In the genomic region with DNA sequence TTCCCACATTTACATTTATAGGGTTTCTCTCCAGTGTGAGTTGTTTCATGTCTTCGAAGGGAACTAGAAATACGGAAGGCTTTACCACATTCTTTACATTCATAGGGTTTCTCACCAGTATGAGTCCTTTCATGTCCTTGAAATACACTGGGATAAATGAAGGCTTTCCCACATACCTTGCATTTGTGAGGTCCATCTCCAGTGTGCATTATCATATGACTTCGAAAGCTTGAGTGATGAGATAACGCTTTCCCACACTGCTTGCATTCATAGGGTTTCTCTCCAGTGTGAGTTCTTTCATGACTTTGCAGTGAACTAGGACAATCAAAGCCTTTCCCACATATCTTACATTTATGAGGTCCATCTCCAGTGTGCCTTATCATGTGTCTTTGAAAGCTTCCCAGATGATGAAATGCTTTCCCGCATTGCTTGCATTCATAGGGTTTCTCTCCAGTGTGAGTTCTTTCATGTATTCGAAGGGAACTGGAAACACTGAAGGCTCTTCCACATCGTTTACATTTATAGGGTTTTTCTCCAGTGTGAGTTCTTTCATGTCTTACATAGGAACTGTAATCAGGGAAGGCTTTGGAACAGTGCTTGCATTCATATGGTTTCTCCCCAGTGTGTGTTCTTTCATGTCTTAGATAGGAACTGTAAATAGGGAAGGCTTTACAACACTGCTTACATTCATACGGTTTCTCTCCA, we compare ENCODE assay signal across 20 cellular contexts. TPM values are rescaled to one million over a fixed set of nuclear protein-coding genes. Genes with fewer than 3 reads are reported as not detected.
DNase-seq lines count a peak whose midpoint lies in the region; ATAC-seq, FAIRE-seq and TF ChIP-seq lines count a peak whose summit lies in the region.
"Had no signal": no experiment of that assay in that cellular context is flagged by ENCODE, and none has a peak within 500 bp of the region (broad histone marks: within the 10 kb centered on the region; RNA-seq: fewer than 3 reads in every experiment).

No MANE protein-coding gene starts in this region.

- intact Hi-C loops in GM12878 (cut with micrococcal nuclease; ENCODE audit: unreplicated experiment) = no loop called here

- H3K9me3 ChIP-seq in GM12878 (replicated peaks; ENCODE audit: control insufficient read depth, insufficient read depth, low read length) = peaks cover 26% of the 10 kb centered on the region

- no peak for TF ChIP-seq RAD21 in GM12878 (IDR thresholded peaks at IDR 0.05; ENCODE audit: insufficient read depth, low read depth, low read length)

- H3K9ac ChIP-seq in GM12878 (ENCODE audit: control insufficient read depth, insufficient read depth, low read length) (no peak overlapping the region), mesendoderm (ENCODE audit: low read length) (no peak overlapping the region)
- H3K9ac ChIP-seq: GM23248 had no signal

- H4K5ac ChIP-seq in mesendoderm (ENCODE audit: low read length) = no peak overlapping the region

- no peak overlapping the region for H2BK5ac ChIP-seq in mesendoderm (ENCODE audit: low read length)

- DNase-seq in GM23338 (ENCODE audit: low spot score) (peak; percentile 4), GM12878 (ENCODE audit: low read depth, low spot score) (no peak), mesendoderm (no peak), dermis blood vessel endothelial cell (no peak), NAMALWA (ENCODE audit: low spot score) (no peak)
- DNase-seq: Calu3; CD8-positive, alpha-beta T cell; GF-D8; KBM-7; NCI-H1417; NCI-H187; NCI-H2227 treated with DMSO at 0.1 percent for 48 hours; NCI-H524; PC-9; SIG-M5 had no signal

- CTCF ChIA-PET in GM12878 (lab: Yijun Ruan, JAX) = no interaction called here

- no peaks in the 10 kb centered on the region for H3K27me3 Mint-ChIP-seq in GM23338 (ENCODE audit: insufficient read depth, low read depth, poor library complexity)

- H2AFZ ChIP-seq in GM23338 = no peak overlapping the region
- H2AFZ ChIP-seq in GM12878 (ENCODE audit: control insufficient read depth, low read depth, low read length) = no peak overlapping the region
- H2AFZ ChIP-seq: GM23248, PC-9 had no signal

- RAD21 ChIA-PET in GM12878 (lab: Charles Lee; ENCODE audit: unreplicated experiment) = no interaction called here

- H3K27ac Mint-ChIP-seq in GM23338 = no peak overlapping the region
- H3K27ac Mint-ChIP-seq: CD8-positive, alpha-beta T cell had no signal

- ATAC-seq in GM23338 (no peak), GM12878 (no peak), HG03469 (IDR thresholded peaks at IDR 0.05; ENCODE audit: unreplicated experiment) (no peak)
- ATAC-seq: A549; CD8-positive, alpha-beta T cell; SK-N-SH treated with all-trans-retinoic acid at 6 μM for 48 hours had no signal

- no peak overlapping the region for H3K56ac ChIP-seq in mesendoderm (ENCODE audit: low read length)

- SMC1A ChIA-PET in GM12878 (lab: Charles Lee; ENCODE audit: uncharacterized antibody, unreplicated experiment) = no interaction called here

- no peaks in the 10 kb centered on the region for H3F3A ChIP-seq in GM23338 (replicated peaks; ENCODE audit: low read depth)

- TF ChIP-seq POLR2A in GM12878 (IDR thresholded peaks at IDR 0.05; ENCODE audit: low read depth, low read length) = no peak

- no peaks in the 10 kb centered on the region for H3K9me2 ChIP-seq in GM23338 (ENCODE audit: insufficient read depth)

- no peak overlapping the region for H3K4ac ChIP-seq in mesendoderm (ENCODE audit: low read depth, low read length)

- peaks cover 65% of the 10 kb centered on the region for H3K36me3 Mint-ChIP-seq in GM23338 (ENCODE audit: low read depth)

- H3K36me3 ChIP-seq in GM23338 (ENCODE audit: insufficient read depth) (peaks cover 35% of the 10 kb centered on the region), GM12878 (ENCODE audit: control insufficient read depth in 2 of 2, insufficient read depth in 2 of 2, low read length in 1 of 2) (no peaks in the 10 kb centered on the region), mesendoderm (ENCODE audit: control insufficient read depth, insufficient read depth, low read length) (peaks cover 2% of the 10 kb centered on the region)

- H3K4me1 Mint-ChIP-seq in GM23338 = no peaks in the 10 kb centered on the region

- 83% methylated on average over 8 of the region's 8 CpGs for WGBS in GM12878 (ENCODE audit: insufficient coverage, insufficient replicate concordance, low lambda C conversion rate, missing lambda C conversion rate)
- no CpG with 5 or more reads among the region's 8 CpGs for WGBS in mesendoderm (ENCODE audit: extremely low coverage, insufficient coverage, low lambda C conversion rate)

- no peak for TF ChIP-seq CTCF in GM23338 (conservative IDR thresholded peaks at IDR 0.05; ENCODE audit: low read depth in 2 of 2)
- no peak for TF ChIP-seq CTCF in GM12878 (IDR thresholded peaks at IDR 0.05 in 2 of 3, conservative IDR thresholded peaks at IDR 0.05 in 1 of 3; ENCODE audit: control insufficient read depth in 2 of 3, extremely low read depth in 1 of 3, insufficient read depth in 1 of 3, low read depth in 3 of 3, low read length in 3 of 3)

- no peak overlapping the region for H3K4me3 Mint-ChIP-seq in GM23338
- H3K4me3 Mint-ChIP-seq: CD8-positive, alpha-beta T cell had no signal

- H3K4me3 ChIP-seq in GM23338 = no peak overlapping the region; the same call in 1 of the 2 replicates
- no peak overlapping the region for H3K4me3 ChIP-seq in GM12878
- peak overlapping the region; percentile 0 for H3K4me3 ChIP-seq in mesendoderm (ENCODE audit: low read length)
- H3K4me3 ChIP-seq: A549, GM23248, PC-9 had no signal

- in situ Hi-C loops in GM12878 (cut with MboI) = no loop called here

- no peak overlapping the region for H4K8ac ChIP-seq in mesendoderm (ENCODE audit: low read depth, low read length)

- H2AK5ac ChIP-seq in mesendoderm (ENCODE audit: low read length) = no peak overlapping the region

- no peaks in the 10 kb centered on the region for H3K27me3 ChIP-seq in GM23338 (ENCODE audit: insufficient read depth)
- H3K27me3 ChIP-seq in GM12878 (replicated peaks in 1 of 2; ENCODE audit: control insufficient read depth in 2 of 2, insufficient read depth in 2 of 2, low read length in 1 of 2) = no peaks in the 10 kb centered on the region
- no peaks in the 10 kb centered on the region for H3K27me3 ChIP-seq in mesendoderm (ENCODE audit: insufficient read depth, low read length, poor library complexity)

- H3K79me2 ChIP-seq in GM23338 (replicated peaks; ENCODE audit: insufficient read depth) (no peaks in the 10 kb centered on the region; the same call in 1 of the 2 replicates), GM12878 (ENCODE audit: control insufficient read depth, insufficient read depth, low read length) (no peaks in the 10 kb centered on the region), mesendoderm (ENCODE audit: control insufficient read depth, insufficient read depth, low read length) (no peaks in the 10 kb centered on the region)

- H2BK15ac ChIP-seq in mesendoderm (replicated peaks; ENCODE audit: low read depth) = no peak overlapping the region

- no peak for FAIRE-seq in GM12878 (lab: Jason Lieb, UNC)
- FAIRE-seq: A549 had no signal

- no peak overlapping the region for H3K23ac ChIP-seq in mesendoderm (ENCODE audit: low read length)

- no peaks in the 10 kb centered on the region for H4K20me1 ChIP-seq in GM23338 (replicated peaks; ENCODE audit: insufficient read depth)
- no peaks in the 10 kb centered on the region for H4K20me1 ChIP-seq in GM12878 (ENCODE audit: control insufficient read depth, insufficient read depth)

- no peak for TF ChIP-seq EP300 in GM12878 (IDR thresholded peaks at IDR 0.05; ENCODE audit: borderline replicate concordance in 1 of 2, control insufficient read depth in 1 of 2, low read depth in 2 of 2, low read length in 2 of 2)

- no TSS peak for BruUV-seq in GM12878 (replicated peaks; lab: Mats Ljungman, UMichigan)

- POLR2A ChIA-PET in GM12878 (lab: Charles Lee) = no interaction called here

- H3K4me2 ChIP-seq in GM23338 (no peak overlapping the region), GM12878 (ENCODE audit: control insufficient read depth, insufficient read depth) (no peak overlapping the region), mesendoderm (ENCODE audit: low read length) (no peak overlapping the region)
- H3K4me2 ChIP-seq: A549, PC-9 had no signal

- H3K27ac ChIP-seq in GM23338 (ENCODE audit: low read depth) (no peak overlapping the region), GM12878 (ENCODE audit: control insufficient read depth, insufficient read depth) (no peak overlapping the region), mesendoderm (ENCODE audit: low read depth, low read length) (no peak overlapping the region)
- H3K27ac ChIP-seq: A549, GM23248, PC-9, RWPE1 had no signal

- H2BK120ac ChIP-seq in mesendoderm (ENCODE audit: low read depth, low read length) = no peak overlapping the region

- H3K18ac ChIP-seq in mesendoderm (ENCODE audit: low read length) = no peak overlapping the region

- H3K4me1 ChIP-seq in GM23338 (ENCODE audit: insufficient read depth) (no peaks in the 10 kb centered on the region), GM12878 (ENCODE audit: control insufficient read depth, insufficient read depth, low read length) (no peaks in the 10 kb centered on the region), mesendoderm (ENCODE audit: control insufficient read depth, low read depth, low read length) (no peaks in the 10 kb centered on the region)
- H3K4me1 ChIP-seq: A549 had no signal

- H3K79me1 ChIP-seq in mesendoderm (ENCODE audit: low read length) = no peaks in the 10 kb centered on the region

- peaks cover 93% of the 10 kb centered on the region for H3K9me3 Mint-ChIP-seq in GM23338

RNA-seq across cellular contexts. Expression of gene ZNF442, which starts 15.1 kb away (rescaled TPM):
- total RNA-seq in GM23338 (2014; rRNA removed; shearing (Covaris generic)) = 1.0 and 3.6 TPM in 2 replicates
- polyA plus RNA-seq in GM23338 (2016; fragmentation: Nextera tagmentation; extraction: Ambion mirVana) = 0.71 and 1.2 TPM in 2 replicates
- 0.86 and 0.98 TPM in 2 replicates for total RNA-seq in GM12878 (2013; cell fraction: nucleolus; rRNA removed)
- 0.11 and 0.23 TPM in 2 replicates for total RNA-seq in GM12878 (2014; rRNA removed)
- 0.41 and 0.45 TPM in 2 replicates for total RNA-seq in GM12878 (2014; rRNA removed; fragmentation: Illumina TruSeq; extraction: Trizol)
- 0.15 and 0.58 TPM in 2 replicates for total RNA-seq in GM12878 (2021)
- 0.83 TPM for polyA plus RNA-seq in GM12878 (2011; ENCODE audit: low read depth)
- polyA plus RNA-seq in GM12878 (2011; rRNA removed) = 0.26 and 0.69 TPM in 2 replicates
- polyA plus RNA-seq in GM12878 (2011; cell fraction: cytosol; rRNA removed) = 0.07 and 0.15 TPM in 2 replicates
- 0.15 and 0.28 TPM in 2 replicates for polyA plus RNA-seq in GM12878 (2011; cell fraction: nucleus; rRNA removed)
- polyA plus RNA-seq in GM12878 (2012) = 1.5 and 2.0 TPM in 2 replicates
- polyA plus RNA-seq in GM12878 (2014; fragmentation: Illumina TruSeq; extraction: Trizol) = 0.10 and 0.65 TPM in 2 replicates
- under 1 TPM in 1 of 2 experiments, not detected in 1; 0.05 TPM for polyA plus RNA-seq in GM12878 (2014; fragmentation: Nextera tagmentation; extraction: Ambion mirVana)
- 0.10 and 0.13 TPM in 2 replicates for polyA plus RNA-seq in GM12878 (2014; rRNA removed)
- under 1 TPM; 0.24 to 0.64 TPM for polyA plus RNA-seq in GM12878 (2016; fragmentation: Nextera tagmentation; extraction: Ambion mirVana)
- polyA minus RNA-seq in GM12878 (2011; rRNA and poly(A)+ RNA removed) = 0.21 and 0.22 TPM in 2 replicates
- polyA minus RNA-seq in GM12878 (2011; cell fraction: cytosol; rRNA and poly(A)+ RNA removed) = not detected in 2 replicates
- 0.12 and 0.19 TPM in 2 replicates for polyA minus RNA-seq in GM12878 (2011; cell fraction: nucleus; rRNA and poly(A)+ RNA removed)
- polyA plus RNA-seq in mesendoderm (2013, experiment 1 of 2) = 0.46 TPM
- polyA plus RNA-seq in mesendoderm (2013, experiment 2 of 2) = 0.43 TPM
- 2.7 and 4.3 TPM in 2 replicates for total RNA-seq in dermis blood vessel endothelial cell
- total RNA-seq: PC-9 had no signal
- polyA plus RNA-seq: A549 had no signal

RNA-seq across cellular contexts. Expression of gene ZNF563, which starts 16.9 kb away (rescaled TPM):
- 3.2 and 4.5 TPM in 2 replicates for total RNA-seq in GM23338 (2014; rRNA removed; shearing (Covaris generic))
- polyA plus RNA-seq in GM23338 (2016; fragmentation: Nextera tagmentation; extraction: Ambion mirVana) = 2.9 and 3.1 TPM in 2 replicates
- 28.0 and 29.6 TPM in 2 replicates for total RNA-seq in GM12878 (2013; cell fraction: nucleolus; rRNA removed)
- total RNA-seq in GM12878 (2014; rRNA removed) = 1.8 and 2.7 TPM in 2 replicates
- total RNA-seq in GM12878 (2014; rRNA removed; fragmentation: Illumina TruSeq; extraction: Trizol) = 4.4 TPM in 2 replicates
- 2.8 and 3.7 TPM in 2 replicates for total RNA-seq in GM12878 (2021)
- polyA plus RNA-seq in GM12878 (2011; ENCODE audit: low read depth) = 2.0 TPM
- polyA plus RNA-seq in GM12878 (2011; rRNA removed) = 6.4 and 11.4 TPM in 2 replicates
- polyA plus RNA-seq in GM12878 (2011; cell fraction: cytosol; rRNA removed) = 3.0 and 3.7 TPM in 2 replicates
- 3.8 and 4.6 TPM in 2 replicates for polyA plus RNA-seq in GM12878 (2011; cell fraction: nucleus; rRNA removed)
- 2.0 and 4.1 TPM in 2 replicates for polyA plus RNA-seq in GM12878 (2012)
- 2.8 and 3.8 TPM in 2 replicates for polyA plus RNA-seq in GM12878 (2014; fragmentation: Illumina TruSeq; extraction: Trizol)
- polyA plus RNA-seq in GM12878 (2014; fragmentation: Nextera tagmentation; extraction: Ambion mirVana) = 1 to 10 TPM; 1.7 to 2.5 TPM
- polyA plus RNA-seq in GM12878 (2014; rRNA removed) = 2.7 and 2.8 TPM in 2 replicates
- 1 to 10 TPM; 4.8 to 5.5 TPM for polyA plus RNA-seq in GM12878 (2016; fragmentation: Nextera tagmentation; extraction: Ambion mirVana)
- polyA minus RNA-seq in GM12878 (2011; rRNA and poly(A)+ RNA removed) = 4.5 and 5.2 TPM in 2 replicates
- polyA minus RNA-seq in GM12878 (2011; cell fraction: cytosol; rRNA and poly(A)+ RNA removed) = 1.8 and 4.9 TPM in 2 replicates
- polyA minus RNA-seq in GM12878 (2011; cell fraction: nucleus; rRNA and poly(A)+ RNA removed) = 2.9 and 4.1 TPM in 2 replicates
- polyA plus RNA-seq in mesendoderm (2013, experiment 1 of 2) = 1.0 TPM
- polyA plus RNA-seq in mesendoderm (2013, experiment 2 of 2) = 0.91 TPM
- total RNA-seq in dermis blood vessel endothelial cell = 2.2 TPM in 2 replicates
- polyA plus RNA-seq: A549 had no signal

RNA-seq across cellular contexts. Expression of gene ZNF799, which starts 50.7 kb away (rescaled TPM):
- 5.3 and 5.7 TPM in 2 replicates for total RNA-seq in GM23338 (2014; rRNA removed; shearing (Covaris generic))
- polyA plus RNA-seq in GM23338 (2016; fragmentation: Nextera tagmentation; extraction: Ambion mirVana) = 3.7 and 4.1 TPM in 2 replicates
- total RNA-seq in GM12878 (2013; cell fraction: nucleolus; rRNA removed) = 25.5 and 27.5 TPM in 2 replicates
- total RNA-seq in GM12878 (2014; rRNA removed) = 3.2 and 4.3 TPM in 2 replicates
- total RNA-seq in GM12878 (2014; rRNA removed; fragmentation: Illumina TruSeq; extraction: Trizol) = 4.5 and 4.7 TPM in 2 replicates
- total RNA-seq in GM12878 (2021) = 3.1 and 3.5 TPM in 2 replicates
- polyA plus RNA-seq in GM12878 (2011; ENCODE audit: low read depth) = 1.7 TPM
- 9.2 and 13.8 TPM in 2 replicates for polyA plus RNA-seq in GM12878 (2011; rRNA removed)
- polyA plus RNA-seq in GM12878 (2011; cell fraction: cytosol; rRNA removed) = 3.3 and 3.7 TPM in 2 replicates
- polyA plus RNA-seq in GM12878 (2011; cell fraction: nucleus; rRNA removed) = 7.8 and 8.7 TPM in 2 replicates
- 2.3 and 2.7 TPM in 2 replicates for polyA plus RNA-seq in GM12878 (2012)
- 2.5 and 2.6 TPM in 2 replicates for polyA plus RNA-seq in GM12878 (2014; fragmentation: Illumina TruSeq; extraction: Trizol)
- 1 to 10 TPM; 1.5 to 2.0 TPM for polyA plus RNA-seq in GM12878 (2014; fragmentation: Nextera tagmentation; extraction: Ambion mirVana)
- polyA plus RNA-seq in GM12878 (2014; rRNA removed) = 2.1 and 2.3 TPM in 2 replicates
- 1 to 10 TPM; 2.9 to 3.3 TPM for polyA plus RNA-seq in GM12878 (2016; fragmentation: Nextera tagmentation; extraction: Ambion mirVana)
- 9.7 and 14.0 TPM in 2 replicates for polyA minus RNA-seq in GM12878 (2011; rRNA and poly(A)+ RNA removed)
- polyA minus RNA-seq in GM12878 (2011; cell fraction: cytosol; rRNA and poly(A)+ RNA removed) = 3.5 and 4.8 TPM in 2 replicates
- polyA minus RNA-seq in GM12878 (2011; cell fraction: nucleus; rRNA and poly(A)+ RNA removed) = 10.4 and 12.6 TPM in 2 replicates
- 1.4 TPM for polyA plus RNA-seq in mesendoderm (2013, experiment 1 of 2)
- polyA plus RNA-seq in mesendoderm (2013, experiment 2 of 2) = 1.3 TPM
- 6.1 and 12.1 TPM in 2 replicates for total RNA-seq in dermis blood vessel endothelial cell

RNA-seq across cellular contexts. Expression of gene ZNF44, which starts 55.7 kb away (rescaled TPM):
- 3.8 and 4.1 TPM in 2 replicates for total RNA-seq in GM23338 (2014; rRNA removed; shearing (Covaris generic))
- polyA plus RNA-seq in GM23338 (2016; fragmentation: Nextera tagmentation; extraction: Ambion mirVana) (3.4 and 4.3 TPM in 2 replicates), GM12878 (2011; rRNA removed) (11.3 and 16.4 TPM in 2 replicates), GM12878 (2014; fragmentation: Illumina TruSeq; extraction: Trizol) (6.0 and 7.9 TPM in 2 replicates), GM12878 (2014; fragmentation: Nextera tagmentation; extraction: Ambion mirVana) (1 to 10 TPM; 4.0 to 4.5 TPM), GM12878 (2014; rRNA removed) (2.7 and 3.7 TPM in 2 replicates), GM12878 (2016; fragmentation: Nextera tagmentation; extraction: Ambion mirVana) (1 to 10 TPM; 5.3 to 7.3 TPM)
- total RNA-seq in GM12878 (2013; cell fraction: nucleolus; rRNA removed) = 33.3 and 35.4 TPM in 2 replicates
- total RNA-seq in GM12878 (2014; rRNA removed) (3.8 and 4.3 TPM in 2 replicates), GM12878 (2014; rRNA removed; fragmentation: Illumina TruSeq; extraction: Trizol) (7.2 and 7.4 TPM in 2 replicates), GM12878 (2021) (4.4 and 5.5 TPM in 2 replicates), dermis blood vessel endothelial cell (6.9 and 8.8 TPM in 2 replicates)
- 2.8 TPM for polyA plus RNA-seq in GM12878 (2011; ENCODE audit: low read depth)
- 6.3 and 6.8 TPM in 2 replicates for polyA plus RNA-seq in GM12878 (2011; cell fraction: cytosol; rRNA removed)
- 10.5 and 12.7 TPM in 2 replicates for polyA plus RNA-seq in GM12878 (2011; cell fraction: nucleus; rRNA removed)
- polyA plus RNA-seq in GM12878 (2012) = 4.4 and 5.1 TPM in 2 replicates
- polyA minus RNA-seq in GM12878 (2011; rRNA and poly(A)+ RNA removed) = 8.7 and 11.3 TPM in 2 replicates
- 3.9 and 5.6 TPM in 2 replicates for polyA minus RNA-seq in GM12878 (2011; cell fraction: cytosol; rRNA and poly(A)+ RNA removed)
- polyA minus RNA-seq in GM12878 (2011; cell fraction: nucleus; rRNA and poly(A)+ RNA removed) = 6.2 and 11.2 TPM in 2 replicates
- polyA plus RNA-seq in mesendoderm (2013, experiment 1 of 2) = 2.3 TPM
- 2.3 TPM for polyA plus RNA-seq in mesendoderm (2013, experiment 2 of 2)
